Comparison of ENCODE assay signal across 27 cellular contexts in the genomic region with DNA sequence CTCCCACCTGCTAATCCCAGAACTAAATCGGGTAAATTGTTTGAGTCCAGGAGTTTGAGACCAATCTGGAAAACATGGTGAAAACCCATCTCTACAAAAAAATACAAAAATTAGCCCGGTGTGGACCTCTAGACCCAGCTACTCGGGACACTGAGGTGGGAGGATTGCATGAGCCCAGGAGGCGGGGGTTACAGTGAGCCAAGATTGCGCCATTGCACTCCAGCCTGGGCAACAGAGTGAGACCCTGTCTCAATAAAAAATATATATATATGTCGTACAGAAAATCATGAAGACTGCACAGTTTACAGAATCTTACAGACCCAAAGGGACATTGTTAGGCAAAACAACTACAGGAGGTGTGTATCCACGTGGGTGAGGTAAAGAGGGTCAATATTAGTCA.
"Had no signal": no experiment of that assay in that cellular context is flagged by ENCODE, and none has a peak within 500 bp of the region (broad histone marks: within the 10 kb centered on the region; RNA-seq: fewer than 3 reads in every experiment).

No MANE protein-coding gene starts in this region.

- H3K9me3 ChIP-seq: colonic mucosa, esophagus muscularis mucosa, esophagus squamous epithelium, gastrocnemius medialis, gastroesophageal sphincter, heart left ventricle, heart right ventricle had no signal

- FAIRE-seq: colon, endometrium, endothelial cell of umbilical vein, frontal cortex had no signal

- DNase-seq: colonic mucosa; cortex of kidney; dermis blood vessel endothelial cell; dorsolateral prefrontal cortex; effector CD4-positive, alpha-beta T cell; effector CD8-positive, alpha-beta T cell; effector memory CD4-positive, alpha-beta T cell; effector memory CD8-positive, alpha-beta T cell; endodermal cell; erythroblast; esophagus squamous epithelium; foreskin fibroblast; foreskin keratinocyte; foreskin melanocyte; gastrocnemius medialis; glutamatergic neuron; heart left ventricle; heart right ventricle had no signal

- H3K4me3 ChIP-seq: colonic mucosa, coronary artery, dorsolateral prefrontal cortex, esophagus muscularis mucosa, esophagus squamous epithelium, gastrocnemius medialis, gastroesophageal sphincter, heart left ventricle, heart right ventricle had no signal

- H3K36me3 ChIP-seq: colonic mucosa, esophagus muscularis mucosa, esophagus squamous epithelium, gastrocnemius medialis, gastroesophageal sphincter, heart left ventricle, heart right ventricle had no signal

- H3K4me1 ChIP-seq: foreskin keratinocyte had no signal

- H3K27ac ChIP-seq: colonic mucosa, coronary artery, dorsolateral prefrontal cortex, epithelial cell of prostate, esophagus muscularis mucosa, esophagus squamous epithelium, foreskin keratinocyte, gastrocnemius medialis, gastroesophageal sphincter, heart left ventricle, heart right ventricle had no signal

- ATAC-seq: effector memory CD8-positive, alpha-beta T cell; esophagus mucosa; foreskin keratinocyte; gastrocnemius medialis; gastroesophageal sphincter; heart left ventricle; heart right ventricle had no signal

- H3K27me3 ChIP-seq: colonic mucosa, dorsolateral prefrontal cortex, esophagus muscularis mucosa, esophagus squamous epithelium, foreskin keratinocyte, gastrocnemius medialis, gastroesophageal sphincter, heart left ventricle, heart right ventricle had no signal
